ENCODE assay signal across 1 cellular context in the genomic region with DNA sequence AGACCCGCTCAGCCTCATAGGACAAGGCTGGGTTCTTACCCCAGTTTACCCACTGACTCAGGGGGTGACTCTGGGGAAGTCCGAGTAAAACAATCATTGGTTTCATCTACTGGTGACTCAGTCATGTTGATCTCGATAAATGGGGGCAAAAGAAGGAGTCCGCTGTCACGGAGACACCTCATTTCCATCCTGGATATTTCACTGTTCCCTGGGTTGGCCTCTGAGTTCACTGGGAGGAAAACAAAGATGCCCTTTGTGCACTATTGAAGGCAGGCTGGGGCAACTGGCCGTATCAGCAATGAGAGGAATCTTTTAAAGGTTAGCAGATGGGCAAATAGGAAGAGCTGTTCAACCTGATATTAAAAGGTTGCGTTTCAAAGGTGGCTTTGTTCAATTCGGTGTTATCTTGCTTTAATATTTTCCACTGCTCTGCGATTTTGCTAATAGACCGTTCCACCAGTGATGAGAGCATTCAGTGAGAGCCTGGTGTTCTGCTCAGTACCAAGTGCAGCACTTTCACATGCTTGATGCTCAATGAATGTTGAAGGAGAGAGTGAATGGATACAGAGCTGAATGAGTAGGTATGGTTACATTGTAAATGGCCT.
TF ChIP-seq lines count a peak whose summit lies in the region.

No MANE protein-coding gene starts in this region.

TF ChIP-seq in HepG2, 621 proteins besides CTCF, POLR2A, EP300 and RAD21 (continued from another document and continues in another):
- TF ChIP-seq, protein P1, sequence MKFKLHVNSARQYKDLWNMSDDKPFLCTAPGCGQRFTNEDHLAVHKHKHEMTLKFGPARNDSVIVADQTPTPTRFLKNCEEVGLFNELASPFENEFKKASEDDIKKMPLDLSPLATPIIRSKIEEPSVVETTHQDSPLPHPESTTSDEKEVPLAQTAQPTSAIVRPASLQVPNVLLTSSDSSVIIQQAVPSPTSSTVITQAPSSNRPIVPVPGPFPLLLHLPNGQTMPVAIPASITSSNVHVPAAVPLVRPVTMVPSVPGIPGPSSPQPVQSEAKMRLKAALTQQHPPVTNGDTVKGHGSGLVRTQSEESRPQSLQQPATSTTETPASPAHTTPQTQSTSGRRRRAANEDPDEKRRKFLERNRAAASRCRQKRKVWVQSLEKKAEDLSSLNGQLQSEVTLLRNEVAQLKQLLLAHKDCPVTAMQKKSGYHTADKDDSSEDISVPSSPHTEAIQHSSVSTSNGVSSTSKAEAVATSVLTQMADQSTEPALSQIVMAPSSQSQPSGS (CRISPR knock-in tag; IDR thresholded peaks at IDR 0.05): peak; percentile 61; the same call in 1 of the 2 replicates
- no peak for TF ChIP-seq ZNF3 (CRISPR knock-in tag; IDR thresholded peaks at IDR 0.05)
- TF ChIP-seq ZNF263 (CRISPR knock-in tag; IDR thresholded peaks at IDR 0.05): no peak
- TF ChIP-seq XBP1 (CRISPR knock-in tag; IDR thresholded peaks at IDR 0.05): no peak
- TF ChIP-seq, protein P2, sequence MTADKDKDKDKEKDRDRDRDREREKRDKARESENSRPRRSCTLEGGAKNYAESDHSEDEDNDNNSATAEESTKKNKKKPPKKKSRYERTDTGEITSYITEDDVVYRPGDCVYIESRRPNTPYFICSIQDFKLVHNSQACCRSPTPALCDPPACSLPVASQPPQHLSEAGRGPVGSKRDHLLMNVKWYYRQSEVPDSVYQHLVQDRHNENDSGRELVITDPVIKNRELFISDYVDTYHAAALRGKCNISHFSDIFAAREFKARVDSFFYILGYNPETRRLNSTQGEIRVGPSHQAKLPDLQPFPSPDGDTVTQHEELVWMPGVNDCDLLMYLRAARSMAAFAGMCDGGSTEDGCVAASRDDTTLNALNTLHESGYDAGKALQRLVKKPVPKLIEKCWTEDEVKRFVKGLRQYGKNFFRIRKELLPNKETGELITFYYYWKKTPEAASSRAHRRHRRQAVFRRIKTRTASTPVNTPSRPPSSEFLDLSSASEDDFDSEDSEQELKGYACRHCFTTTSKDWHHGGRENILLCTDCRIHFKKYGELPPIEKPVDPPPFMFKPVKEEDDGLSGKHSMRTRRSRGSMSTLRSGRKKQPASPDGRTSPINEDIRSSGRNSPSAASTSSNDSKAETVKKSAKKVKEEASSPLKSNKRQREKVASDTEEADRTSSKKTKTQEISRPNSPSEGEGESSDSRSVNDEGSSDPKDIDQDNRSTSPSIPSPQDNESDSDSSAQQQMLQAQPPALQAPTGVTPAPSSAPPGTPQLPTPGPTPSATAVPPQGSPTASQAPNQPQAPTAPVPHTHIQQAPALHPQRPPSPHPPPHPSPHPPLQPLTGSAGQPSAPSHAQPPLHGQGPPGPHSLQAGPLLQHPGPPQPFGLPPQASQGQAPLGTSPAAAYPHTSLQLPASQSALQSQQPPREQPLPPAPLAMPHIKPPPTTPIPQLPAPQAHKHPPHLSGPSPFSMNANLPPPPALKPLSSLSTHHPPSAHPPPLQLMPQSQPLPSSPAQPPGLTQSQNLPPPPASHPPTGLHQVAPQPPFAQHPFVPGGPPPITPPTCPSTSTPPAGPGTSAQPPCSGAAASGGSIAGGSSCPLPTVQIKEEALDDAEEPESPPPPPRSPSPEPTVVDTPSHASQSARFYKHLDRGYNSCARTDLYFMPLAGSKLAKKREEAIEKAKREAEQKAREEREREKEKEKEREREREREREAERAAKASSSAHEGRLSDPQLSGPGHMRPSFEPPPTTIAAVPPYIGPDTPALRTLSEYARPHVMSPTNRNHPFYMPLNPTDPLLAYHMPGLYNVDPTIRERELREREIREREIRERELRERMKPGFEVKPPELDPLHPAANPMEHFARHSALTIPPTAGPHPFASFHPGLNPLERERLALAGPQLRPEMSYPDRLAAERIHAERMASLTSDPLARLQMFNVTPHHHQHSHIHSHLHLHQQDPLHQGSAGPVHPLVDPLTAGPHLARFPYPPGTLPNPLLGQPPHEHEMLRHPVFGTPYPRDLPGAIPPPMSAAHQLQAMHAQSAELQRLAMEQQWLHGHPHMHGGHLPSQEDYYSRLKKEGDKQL (CRISPR knock-in tag; IDR thresholded peaks at IDR 0.05; ENCODE audit: low read depth): no peak; the same call in 1 of the 2 replicates
- no peak for TF ChIP-seq ZNF605 (CRISPR knock-in tag; IDR thresholded peaks at IDR 0.05)
- TF ChIP-seq ZNF460 (CRISPR knock-in tag; IDR thresholded peaks at IDR 0.05; ENCODE audit: borderline replicate concordance): no peak
- no peak for TF ChIP-seq ZSCAN22 (CRISPR knock-in tag; IDR thresholded peaks at IDR 0.05)
- no peak for TF ChIP-seq ZNF10 (CRISPR knock-in tag; IDR thresholded peaks at IDR 0.05; ENCODE audit: borderline replicate concordance, low read depth)
- TF ChIP-seq ZNF383 (CRISPR knock-in tag; IDR thresholded peaks at IDR 0.05; ENCODE audit: borderline replicate concordance): no peak
- TF ChIP-seq JUNB (CRISPR knock-in tag; IDR thresholded peaks at IDR 0.05; ENCODE audit: borderline replicate concordance): peak; percentile 76; the same call in 1 of the 2 replicates
- peak; percentile 28 for TF ChIP-seq CBX5 (CRISPR knock-in tag; IDR thresholded peaks at IDR 0.05; ENCODE audit: borderline replicate concordance)
- TF ChIP-seq, protein P3, sequence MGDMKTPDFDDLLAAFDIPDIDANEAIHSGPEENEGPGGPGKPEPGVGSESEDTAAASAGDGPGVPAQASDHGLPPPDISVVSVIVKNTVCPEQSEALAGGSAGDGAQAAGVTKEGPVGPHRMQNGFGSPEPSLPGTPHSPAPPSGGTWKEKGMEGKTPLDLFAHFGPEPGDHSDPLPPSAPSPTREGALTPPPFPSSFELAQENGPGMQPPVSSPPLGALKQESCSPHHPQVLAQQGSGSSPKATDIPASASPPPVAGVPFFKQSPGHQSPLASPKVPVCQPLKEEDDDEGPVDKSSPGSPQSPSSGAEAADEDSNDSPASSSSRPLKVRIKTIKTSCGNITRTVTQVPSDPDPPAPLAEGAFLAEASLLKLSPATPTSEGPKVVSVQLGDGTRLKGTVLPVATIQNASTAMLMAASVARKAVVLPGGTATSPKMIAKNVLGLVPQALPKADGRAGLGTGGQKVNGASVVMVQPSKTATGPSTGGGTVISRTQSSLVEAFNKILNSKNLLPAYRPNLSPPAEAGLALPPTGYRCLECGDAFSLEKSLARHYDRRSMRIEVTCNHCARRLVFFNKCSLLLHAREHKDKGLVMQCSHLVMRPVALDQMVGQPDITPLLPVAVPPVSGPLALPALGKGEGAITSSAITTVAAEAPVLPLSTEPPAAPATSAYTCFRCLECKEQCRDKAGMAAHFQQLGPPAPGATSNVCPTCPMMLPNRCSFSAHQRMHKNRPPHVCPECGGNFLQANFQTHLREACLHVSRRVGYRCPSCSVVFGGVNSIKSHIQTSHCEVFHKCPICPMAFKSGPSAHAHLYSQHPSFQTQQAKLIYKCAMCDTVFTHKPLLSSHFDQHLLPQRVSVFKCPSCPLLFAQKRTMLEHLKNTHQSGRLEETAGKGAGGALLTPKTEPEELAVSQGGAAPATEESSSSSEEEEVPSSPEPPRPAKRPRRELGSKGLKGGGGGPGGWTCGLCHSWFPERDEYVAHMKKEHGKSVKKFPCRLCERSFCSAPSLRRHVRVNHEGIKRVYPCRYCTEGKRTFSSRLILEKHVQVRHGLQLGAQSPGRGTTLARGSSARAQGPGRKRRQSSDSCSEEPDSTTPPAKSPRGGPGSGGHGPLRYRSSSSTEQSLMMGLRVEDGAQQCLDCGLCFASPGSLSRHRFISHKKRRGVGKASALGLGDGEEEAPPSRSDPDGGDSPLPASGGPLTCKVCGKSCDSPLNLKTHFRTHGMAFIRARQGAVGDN (CRISPR knock-in tag; IDR thresholded peaks at IDR 0.05): no peak
- peak; percentile 89 for TF ChIP-seq RXRB (CRISPR knock-in tag; IDR thresholded peaks at IDR 0.05; ENCODE audit: borderline replicate concordance)
- no peak for TF ChIP-seq SAFB2 (CRISPR knock-in tag; IDR thresholded peaks at IDR 0.05; ENCODE audit: borderline replicate concordance, low read depth)
- TF ChIP-seq, protein P4, sequence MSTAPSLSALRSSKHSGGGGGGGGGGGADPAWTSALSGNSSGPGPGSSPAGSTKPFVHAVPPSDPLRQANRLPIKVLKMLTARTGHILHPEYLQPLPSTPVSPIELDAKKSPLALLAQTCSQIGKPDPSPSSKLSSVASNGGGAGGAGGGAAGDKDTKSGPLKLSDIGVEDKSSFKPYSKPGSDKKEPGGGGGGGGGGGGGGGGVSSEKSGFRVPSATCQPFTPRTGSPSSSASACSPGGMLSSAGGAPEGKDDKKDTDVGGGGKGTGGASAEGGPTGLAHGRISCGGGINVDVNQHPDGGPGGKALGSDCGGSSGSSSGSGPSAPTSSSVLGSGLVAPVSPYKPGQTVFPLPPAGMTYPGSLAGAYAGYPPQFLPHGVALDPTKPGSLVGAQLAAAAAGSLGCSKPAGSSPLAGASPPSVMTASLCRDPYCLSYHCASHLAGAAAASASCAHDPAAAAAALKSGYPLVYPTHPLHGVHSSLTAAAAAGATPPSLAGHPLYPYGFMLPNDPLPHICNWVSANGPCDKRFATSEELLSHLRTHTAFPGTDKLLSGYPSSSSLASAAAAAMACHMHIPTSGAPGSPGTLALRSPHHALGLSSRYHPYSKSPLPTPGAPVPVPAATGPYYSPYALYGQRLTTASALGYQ (CRISPR knock-in tag; IDR thresholded peaks at IDR 0.05): peak; percentile 39; the same call in 1 of the 2 replicates
- no peak for TF ChIP-seq ATM (IDR thresholded peaks at IDR 0.05; ENCODE audit: borderline replicate concordance)
- TF ChIP-seq, protein P5, sequence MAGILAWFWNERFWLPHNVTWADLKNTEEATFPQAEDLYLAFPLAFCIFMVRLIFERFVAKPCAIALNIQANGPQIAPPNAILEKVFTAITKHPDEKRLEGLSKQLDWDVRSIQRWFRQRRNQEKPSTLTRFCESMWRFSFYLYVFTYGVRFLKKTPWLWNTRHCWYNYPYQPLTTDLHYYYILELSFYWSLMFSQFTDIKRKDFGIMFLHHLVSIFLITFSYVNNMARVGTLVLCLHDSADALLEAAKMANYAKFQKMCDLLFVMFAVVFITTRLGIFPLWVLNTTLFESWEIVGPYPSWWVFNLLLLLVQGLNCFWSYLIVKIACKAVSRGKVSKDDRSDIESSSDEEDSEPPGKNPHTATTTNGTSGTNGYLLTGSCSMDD (CRISPR knock-in tag; IDR thresholded peaks at IDR 0.05): no peak
- no peak for TF ChIP-seq ZNF879 (CRISPR knock-in tag; IDR thresholded peaks at IDR 0.05)
- TF ChIP-seq, protein P6, sequence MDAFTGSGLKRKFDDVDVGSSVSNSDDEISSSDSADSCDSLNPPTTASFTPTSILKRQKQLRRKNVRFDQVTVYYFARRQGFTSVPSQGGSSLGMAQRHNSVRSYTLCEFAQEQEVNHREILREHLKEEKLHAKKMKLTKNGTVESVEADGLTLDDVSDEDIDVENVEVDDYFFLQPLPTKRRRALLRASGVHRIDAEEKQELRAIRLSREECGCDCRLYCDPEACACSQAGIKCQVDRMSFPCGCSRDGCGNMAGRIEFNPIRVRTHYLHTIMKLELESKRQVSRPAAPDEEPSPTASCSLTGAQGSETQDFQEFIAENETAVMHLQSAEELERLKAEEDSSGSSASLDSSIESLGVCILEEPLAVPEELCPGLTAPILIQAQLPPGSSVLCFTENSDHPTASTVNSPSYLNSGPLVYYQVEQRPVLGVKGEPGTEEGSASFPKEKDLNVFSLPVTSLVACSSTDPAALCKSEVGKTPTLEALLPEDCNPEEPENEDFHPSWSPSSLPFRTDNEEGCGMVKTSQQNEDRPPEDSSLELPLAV (CRISPR knock-in tag; conservative IDR thresholded peaks at IDR 0.05; ENCODE audit: low read depth): no peak
- TF ChIP-seq CENPT (CRISPR knock-in tag; IDR thresholded peaks at IDR 0.05; ENCODE audit: low read depth): no peak
- TF ChIP-seq IRF2 (CRISPR knock-in tag; IDR thresholded peaks at IDR 0.05): peak; percentile 73
- TF ChIP-seq CCDC6 (CRISPR knock-in tag; IDR thresholded peaks at IDR 0.05): peak; percentile 64; the same call in 1 of the 2 replicates
- TF ChIP-seq SIX4 (CRISPR knock-in tag; IDR thresholded peaks at IDR 0.05): peak; percentile 65
- TF ChIP-seq, protein P7, sequence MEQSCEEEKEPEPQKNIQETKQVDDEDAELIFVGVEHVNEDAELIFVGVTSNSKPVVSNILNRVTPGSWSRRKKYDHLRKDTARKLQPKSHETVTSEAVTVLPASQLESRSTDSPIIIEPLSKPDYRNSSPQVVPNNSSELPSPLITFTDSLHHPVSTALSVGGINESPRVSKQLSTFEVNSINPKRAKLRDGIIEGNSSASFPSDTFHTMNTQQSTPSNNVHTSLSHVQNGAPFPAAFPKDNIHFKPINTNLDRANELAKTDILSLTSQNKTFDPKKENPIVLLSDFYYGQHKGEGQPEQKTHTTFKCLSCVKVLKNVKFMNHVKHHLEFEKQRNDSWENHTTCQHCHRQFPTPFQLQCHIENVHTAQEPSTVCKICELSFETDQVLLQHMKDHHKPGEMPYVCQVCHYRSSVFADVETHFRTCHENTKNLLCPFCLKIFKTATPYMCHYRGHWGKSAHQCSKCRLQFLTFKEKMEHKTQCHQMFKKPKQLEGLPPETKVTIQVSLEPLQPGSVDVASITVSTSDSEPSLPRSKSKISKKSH (CRISPR knock-in tag; IDR thresholded peaks at IDR 0.05; ENCODE audit: borderline replicate concordance): no peak
- TF ChIP-seq, protein P8, sequence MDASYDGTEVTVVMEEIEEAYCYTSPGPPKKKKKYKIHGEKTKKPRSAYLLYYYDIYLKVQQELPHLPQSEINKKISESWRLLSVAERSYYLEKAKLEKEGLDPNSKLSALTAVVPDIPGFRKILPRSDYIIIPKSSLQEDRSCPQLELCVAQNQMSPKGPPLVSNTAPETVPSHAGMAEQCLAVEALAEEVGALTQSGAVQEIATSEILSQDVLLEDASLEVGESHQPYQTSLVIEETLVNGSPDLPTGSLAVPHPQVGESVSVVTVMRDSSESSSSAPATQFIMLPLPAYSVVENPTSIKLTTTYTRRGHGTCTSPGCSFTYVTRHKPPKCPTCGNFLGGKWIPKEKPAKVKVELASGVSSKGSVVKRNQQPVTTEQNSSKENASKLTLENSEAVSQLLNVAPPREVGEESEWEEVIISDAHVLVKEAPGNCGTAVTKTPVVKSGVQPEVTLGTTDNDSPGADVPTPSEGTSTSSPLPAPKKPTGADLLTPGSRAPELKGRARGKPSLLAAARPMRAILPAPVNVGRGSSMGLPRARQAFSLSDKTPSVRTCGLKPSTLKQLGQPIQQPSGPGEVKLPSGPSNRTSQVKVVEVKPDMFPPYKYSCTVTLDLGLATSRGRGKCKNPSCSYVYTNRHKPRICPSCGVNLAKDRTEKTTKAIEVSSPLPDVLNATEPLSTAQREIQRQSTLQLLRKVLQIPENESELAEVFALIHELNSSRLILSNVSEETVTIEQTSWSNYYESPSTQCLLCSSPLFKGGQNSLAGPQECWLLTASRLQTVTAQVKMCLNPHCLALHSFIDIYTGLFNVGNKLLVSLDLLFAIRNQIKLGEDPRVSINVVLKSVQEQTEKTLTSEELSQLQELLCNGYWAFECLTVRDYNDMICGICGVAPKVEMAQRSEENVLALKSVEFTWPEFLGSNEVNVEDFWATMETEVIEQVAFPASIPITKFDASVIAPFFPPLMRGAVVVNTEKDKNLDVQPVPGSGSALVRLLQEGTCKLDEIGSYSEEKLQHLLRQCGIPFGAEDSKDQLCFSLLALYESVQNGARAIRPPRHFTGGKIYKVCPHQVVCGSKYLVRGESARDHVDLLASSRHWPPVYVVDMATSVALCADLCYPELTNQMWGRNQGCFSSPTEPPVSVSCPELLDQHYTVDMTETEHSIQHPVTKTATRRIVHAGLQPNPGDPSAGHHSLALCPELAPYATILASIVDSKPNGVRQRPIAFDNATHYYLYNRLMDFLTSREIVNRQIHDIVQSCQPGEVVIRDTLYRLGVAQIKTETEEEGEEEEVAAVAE (CRISPR knock-in tag; IDR thresholded peaks at IDR 0.05; ENCODE audit: borderline replicate concordance): peak; percentile 79; the same call in 1 of the 2 replicates
- TF ChIP-seq ZNF816 (CRISPR knock-in tag; IDR thresholded peaks at IDR 0.05; ENCODE audit: borderline replicate concordance): no peak
- no peak for TF ChIP-seq NFATC3 (CRISPR knock-in tag; IDR thresholded peaks at IDR 0.05)
- no peak for TF ChIP-seq MLLT10 (CRISPR knock-in tag; IDR thresholded peaks at IDR 0.05)
